ENCODE assay signal across 8 cellular contexts in the genomic region with DNA sequence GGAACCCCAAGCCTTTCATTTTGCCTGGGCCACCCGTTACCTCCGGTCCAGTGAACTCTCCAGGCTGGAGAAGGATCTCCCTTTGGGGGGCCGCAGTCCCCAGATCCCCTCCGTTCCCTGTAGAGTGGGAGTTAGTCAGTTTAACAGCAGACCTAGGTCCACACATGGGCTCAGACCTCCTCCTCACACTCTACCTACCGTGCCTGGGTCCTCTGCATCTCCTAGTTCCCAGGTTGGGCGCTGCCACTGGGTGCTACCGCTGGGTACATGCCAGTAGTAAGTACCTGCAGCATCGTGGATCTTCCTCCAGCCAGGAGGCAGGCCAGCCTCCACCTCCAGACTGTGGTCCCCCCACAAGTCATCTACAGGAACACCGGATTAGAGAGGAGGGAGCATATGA. TPM values are rescaled to one million over a fixed set of nuclear protein-coding genes. Genes with fewer than 3 reads are reported as not detected.
A peak's percentile ranks its signal among the peaks of the same experiment; 100 is the strongest.
DNase-seq lines count a peak whose midpoint lies in the region; ATAC-seq, FAIRE-seq and TF ChIP-seq lines count a peak whose summit lies in the region.

No MANE protein-coding gene starts in this region.

- no peak for TF ChIP-seq POLR2A in endothelial cell of umbilical vein (IDR thresholded peaks at IDR 0.05; ENCODE audit: low read depth, low read length)

- H3K79me2 ChIP-seq in OCI-LY7 (ENCODE audit: insufficient read depth, low read depth, low read length) (peaks cover 17% of the 10 kb centered on the region), endothelial cell of umbilical vein (ENCODE audit: control insufficient read depth, insufficient read depth, low read length) (peaks cover 9% of the 10 kb centered on the region)

- FAIRE-seq in endothelial cell of umbilical vein (lab: Jason Lieb, UNC) = no peak
- no peak for FAIRE-seq in pancreas (lab: Jason Lieb, UNC)

- intact Hi-C loops in OCI-LY7 (cut with micrococcal nuclease; ENCODE audit: unreplicated experiment) = no loop called here
- intact Hi-C loops in endothelial cell of umbilical vein (cut with micrococcal nuclease) = no loop called here
- intact Hi-C loops in pancreas (cut with DNase I) = loop anchor here in 1 of 3 donors (10.0 kb wide), 1 partner anchor 71 kb away; the partner anchor contains the start of genes CD14 and TMCO6

- H3K9me1 ChIP-seq in endothelial cell of umbilical vein (replicated peaks; ENCODE audit: control insufficient read depth, extremely low read depth, insufficient read depth, low read length) = no peaks in the 10 kb centered on the region

- H3K9me3 ChIP-seq in OCI-LY7 (ENCODE audit: low read length) (no peaks in the 10 kb centered on the region), endothelial cell of umbilical vein (replicated peaks; ENCODE audit: control insufficient read depth, insufficient read depth, low read length) (no peaks in the 10 kb centered on the region), pancreas (no peaks in the 10 kb centered on the region)

- 53 to 57% methylated on average over 9 of the region's 9 CpGs for WGBS in pancreas, 2 donors

- H3K27me3 ChIP-seq in endothelial cell of umbilical vein (ENCODE audit: control insufficient read depth in 2 of 2, insufficient read depth in 2 of 2, low read length in 2 of 2) (no peaks in the 10 kb centered on the region), pancreas (no peaks in the 10 kb centered on the region)

- dilution Hi-C loops in endothelial cell of umbilical vein (cut with MboI; ENCODE audit: extremely low pct_ligation_motif_present, low sequenced_read_pairs) = no loop called here

- CTCF ChIA-PET in OCI-LY7 (lab: Charles Lee; ENCODE audit: unreplicated experiment) (interaction anchor here (0.6 kb wide), 1 partner anchor 131 kb away, joined by 3 read pairs; no protein-coding TSS in a partner anchor), endothelial cell of umbilical vein (lab: Charles Lee) (interaction anchor here (1.0 to 3.3 kb wide), 5 partner anchors 16 to 191 kb away, joined by 3 to 22 read pairs (median 6); partner anchors contain the start of genes EIF4EBP3, IK and NDUFA2)

- H3K4me3 ChIP-seq in OCI-LY7 (ENCODE audit: low read depth, low read length, poor library complexity, severe bottlenecking) = peak overlapping the region; percentile 87
- peak overlapping the region in 2 of 3 experiments; percentile 73 to 84 for H3K4me3 ChIP-seq in endothelial cell of umbilical vein (replicated peaks in 1 of 3; ENCODE audit: insufficient read depth in 1 of 3, low read depth in 1 of 3, low read length in 3 of 3)
- peak overlapping the region in 3 of 4 donors; percentile 52 to 66 (median 56) for H3K4me3 ChIP-seq in pancreas

- peaks cover 33% of the 10 kb centered on the region for H3K36me3 ChIP-seq in OCI-LY7 (ENCODE audit: insufficient read depth, low read length)
- peaks cover 3 to 21% of the 10 kb centered on the region in 2 experiments for H3K36me3 ChIP-seq in endothelial cell of umbilical vein (ENCODE audit: control insufficient read depth in 2 of 2, extremely low read depth in 1 of 2, insufficient read depth in 2 of 2, low read length in 2 of 2)
- peaks cover 0 to 10% (median 9%) of the 10 kb centered on the region in 3 donors for H3K36me3 ChIP-seq in pancreas

- no peaks in the 10 kb centered on the region for H4K20me1 ChIP-seq in OCI-LY7 (ENCODE audit: insufficient read depth, low read length)
- no peaks in the 10 kb centered on the region for H4K20me1 ChIP-seq in endothelial cell of umbilical vein (replicated peaks; ENCODE audit: control insufficient read depth, extremely low read depth, insufficient read depth, low read length)

- H2AFZ ChIP-seq in OCI-LY7 (ENCODE audit: low read length) (peak overlapping the region; percentile 90; the same call in 1 of the 2 replicates), endothelial cell of umbilical vein (ENCODE audit: low read depth, low read length) (no peak overlapping the region)

- ATAC-seq in pancreas (peak in 1 of 4 donors; percentile 0), GM21576 (IDR thresholded peaks at IDR 0.05; ENCODE audit: unreplicated experiment) (no peak)

- H3K4me1 ChIP-seq in OCI-LY7 (ENCODE audit: insufficient read depth, low read length, poor library complexity, severe bottlenecking) (peaks cover 25% of the 10 kb centered on the region), endothelial cell of umbilical vein (ENCODE audit: control insufficient read depth, extremely low read depth, insufficient read depth, low read length) (peaks cover 8% of the 10 kb centered on the region), pancreas (peaks cover 4 to 11% (median 10%) of the 10 kb centered on the region in 3 donors)

- no peak for TF ChIP-seq CTCF in OCI-LY7 (conservative IDR thresholded peaks at IDR 0.05; ENCODE audit: low read length)
- TF ChIP-seq CTCF in endothelial cell of umbilical vein (IDR thresholded peaks at IDR 0.05; ENCODE audit: extremely low read depth in 1 of 2, insufficient read depth in 1 of 2, low read depth in 1 of 2, low read length in 2 of 2) = no peak
- TF ChIP-seq CTCF in pancreas (IDR thresholded peaks at IDR 0.05) = no peak
- no peak for TF ChIP-seq CTCF in GM13977 (IDR thresholded peaks at IDR 0.05; ENCODE audit: extremely low read depth, insufficient read depth, missing control alignments)

- BruUV-seq in OCI-LY7 (replicated peaks; lab: Mats Ljungman, UMichigan) (TSS peak; percentile 58), endothelial cell of umbilical vein (replicated peaks; lab: Mats Ljungman, UMichigan) (no TSS peak)

- peak; percentile 8 for DNase-seq in COR-L47 (lab: John Stamatoyannopoulos, UW)
- DNase-seq in OCI-LY7 (ENCODE audit: low spot score) = peak; percentile 18
- no peak for DNase-seq in endothelial cell of umbilical vein (ENCODE audit: low read depth, low spot score)
- peak in 3 of 6 donors; percentile 33 to 58 (median 43) for DNase-seq in pancreas
- no peak for DNase-seq in activated CD4-positive, CD25-positive, alpha-beta regulatory T cell (lab: John Stamatoyannopoulos, UW)
- DNase-seq in GM13977 (ENCODE audit: low spot score) = no peak
- no peak for DNase-seq in GOT3 (lab: John Stamatoyannopoulos, UW)

- peak overlapping the region; percentile 87 for H3K9ac ChIP-seq in endothelial cell of umbilical vein (replicated peaks; ENCODE audit: extremely low read depth, insufficient read depth, low read length)

- POLR2A ChIA-PET in OCI-LY7 (lab: Charles Lee) = no interaction called here
- POLR2A ChIA-PET in endothelial cell of umbilical vein (lab: Charles Lee) = no interaction called here

- no peaks in the 10 kb centered on the region for H3K9me2 ChIP-seq in OCI-LY7 (ENCODE audit: insufficient read depth, low read length)

- peak overlapping the region; percentile 97 for H3K4me2 ChIP-seq in OCI-LY7 (ENCODE audit: low read length)
- peak overlapping the region; percentile 47 for H3K4me2 ChIP-seq in endothelial cell of umbilical vein (ENCODE audit: insufficient read depth, low read length)

- in situ Hi-C loops in GM13977 (cut with MboI; ENCODE audit: low pct_unique_long_range_greater_than_20kb, low sequenced_read_pairs, unreplicated experiment) = no loop called here

- H3K27ac ChIP-seq in OCI-LY7 (ENCODE audit: low read depth, low read length, poor library complexity, severe bottlenecking) = peak overlapping the region; percentile 40
- H3K27ac ChIP-seq in endothelial cell of umbilical vein (ENCODE audit: insufficient read depth, low read depth, low read length) = no peak overlapping the region
- peak overlapping the region; percentile 90 to 93 (median 92) for H3K27ac ChIP-seq in pancreas

RNA-seq across cellular contexts. Expression of gene APBB3, which starts 0.8 kb away (rescaled TPM):
- total RNA-seq in OCI-LY7 (2014; rRNA removed; shearing (Covaris generic)) = 22.7 and 37.9 TPM in 2 replicates
- total RNA-seq in OCI-LY7 (2022) (32.1 and 32.2 TPM in 2 replicates), endothelial cell of umbilical vein (12.1 and 13.3 TPM in 2 replicates), pancreas (10 to 100 TPM in 4 of 6 donors, 1 to 10 TPM in 2; 8.1 to 20.0 (median 12.7) TPM)
- polyA plus RNA-seq in endothelial cell of umbilical vein (22.8 and 24.5 TPM in 2 replicates), pancreas (10 to 100 TPM; 48.1 to 51.0 TPM)
- polyA plus RNA-seq in endothelial cell of umbilical vein (2011; cell fraction: cytosol; rRNA removed) = 4.7 and 8.4 TPM in 2 replicates
- polyA plus RNA-seq in endothelial cell of umbilical vein (2011; cell fraction: nucleus; rRNA removed) = 150 and 180 TPM in 2 replicates
- 8.0 and 9.9 TPM in 2 replicates for polyA plus RNA-seq in endothelial cell of umbilical vein (2012)
- 26.7 and 27.3 TPM in 2 replicates for polyA minus RNA-seq in endothelial cell of umbilical vein
- polyA minus RNA-seq in endothelial cell of umbilical vein (2011; cell fraction: cytosol; rRNA and poly(A)+ RNA removed) = 6.0 TPM
- 21.9 and 26.3 TPM in 2 replicates for polyA minus RNA-seq in endothelial cell of umbilical vein (2011; cell fraction: nucleus; rRNA and poly(A)+ RNA removed)

RNA-seq across cellular contexts. Expression of gene SLC35A4, which starts 1.1 kb away (rescaled TPM):
- total RNA-seq in OCI-LY7 (2014; rRNA removed; shearing (Covaris generic)) = 19.6 and 29.1 TPM in 2 replicates
- total RNA-seq in OCI-LY7 (2022) = 48.7 TPM in 2 replicates
- total RNA-seq in endothelial cell of umbilical vein = 60.9 and 65.6 TPM in 2 replicates
- 112 and 118 TPM in 2 replicates for polyA plus RNA-seq in endothelial cell of umbilical vein
- 84.2 and 98.1 TPM in 2 replicates for polyA plus RNA-seq in endothelial cell of umbilical vein (2011; cell fraction: cytosol; rRNA removed)
- 46.0 and 48.4 TPM in 2 replicates for polyA plus RNA-seq in endothelial cell of umbilical vein (2011; cell fraction: nucleus; rRNA removed)
- 73.2 and 114 TPM in 2 replicates for polyA plus RNA-seq in endothelial cell of umbilical vein (2012)
- 107 and 136 TPM in 2 replicates for polyA minus RNA-seq in endothelial cell of umbilical vein
- 36.2 TPM for polyA minus RNA-seq in endothelial cell of umbilical vein (2011; cell fraction: cytosol; rRNA and poly(A)+ RNA removed)
- 14.7 and 29.7 TPM in 2 replicates for polyA minus RNA-seq in endothelial cell of umbilical vein (2011; cell fraction: nucleus; rRNA and poly(A)+ RNA removed)
- total RNA-seq in pancreas = 10 to 100 TPM; 17.0 to 36.5 (median 26.4) TPM
- polyA plus RNA-seq in pancreas = 10 to 100 TPM; 19.5 to 24.9 TPM

RNA-seq across cellular contexts. Expression of gene SRA1, which starts 6.3 kb away (rescaled TPM):
- 18.8 and 19.1 TPM in 2 replicates for total RNA-seq in OCI-LY7 (2014; rRNA removed; shearing (Covaris generic))
- total RNA-seq in OCI-LY7 (2022) = 21.3 and 24.5 TPM in 2 replicates
- total RNA-seq in endothelial cell of umbilical vein = 19.7 and 29.7 TPM in 2 replicates
- polyA plus RNA-seq in endothelial cell of umbilical vein = 17.6 and 20.3 TPM in 2 replicates
- polyA plus RNA-seq in endothelial cell of umbilical vein (2011; cell fraction: cytosol; rRNA removed) = 25.8 and 29.7 TPM in 2 replicates
- 45.3 and 45.4 TPM in 2 replicates for polyA plus RNA-seq in endothelial cell of umbilical vein (2011; cell fraction: nucleus; rRNA removed)
- 22.7 and 28.2 TPM in 2 replicates for polyA plus RNA-seq in endothelial cell of umbilical vein (2012)
- polyA minus RNA-seq in endothelial cell of umbilical vein = 9.0 and 9.3 TPM in 2 replicates
- 12.6 TPM for polyA minus RNA-seq in endothelial cell of umbilical vein (2011; cell fraction: cytosol; rRNA and poly(A)+ RNA removed)
- 7.3 and 7.7 TPM in 2 replicates for polyA minus RNA-seq in endothelial cell of umbilical vein (2011; cell fraction: nucleus; rRNA and poly(A)+ RNA removed)
- 10 to 100 TPM in 4 of 6 donors, 1 to 10 TPM in 2; 7.0 to 14.3 (median 11.2) TPM for total RNA-seq in pancreas
- polyA plus RNA-seq in pancreas = 10 to 100 TPM; 20.5 to 29.7 TPM

RNA-seq across cellular contexts. Expression of gene EIF4EBP3, which starts 16.1 kb away (rescaled TPM):
- 0.98 TPM in 1 of 2 replicates, not detected in the other for total RNA-seq in OCI-LY7 (2014; rRNA removed; shearing (Covaris generic))
- total RNA-seq in OCI-LY7 (2022) (7.9 and 8.3 TPM in 2 replicates), endothelial cell of umbilical vein (7.6 and 8.8 TPM in 2 replicates), pancreas (10 to 100 TPM in 4 of 6 donors, 1 to 10 TPM in 2; 7.2 to 19.9 (median 12.1) TPM)
- polyA plus RNA-seq in endothelial cell of umbilical vein (3.7 and 6.5 TPM in 2 replicates), pancreas (10 to 100 TPM; 52.7 to 55.5 TPM)
- 3.2 and 3.7 TPM in 2 replicates for polyA plus RNA-seq in endothelial cell of umbilical vein (2011; cell fraction: cytosol; rRNA removed)
- polyA plus RNA-seq in endothelial cell of umbilical vein (2011; cell fraction: nucleus; rRNA removed) = 5.2 TPM in 2 replicates
- polyA plus RNA-seq in endothelial cell of umbilical vein (2012) = 4.4 and 5.7 TPM in 2 replicates
- 2.0 and 3.2 TPM in 2 replicates for polyA minus RNA-seq in endothelial cell of umbilical vein
- 2.3 TPM for polyA minus RNA-seq in endothelial cell of umbilical vein (2011; cell fraction: cytosol; rRNA and poly(A)+ RNA removed)
- polyA minus RNA-seq in endothelial cell of umbilical vein (2011; cell fraction: nucleus; rRNA and poly(A)+ RNA removed) = 1.4 TPM in 1 of 2 replicates, not detected in the other

Comparison
In these comparisons a context has a peak if more than half of its experiments do, and no peak if none do; other contexts are left out.
1. DNase-seq: peak in COR-L47 (single experiment) and OCI-LY7 (single experiment); none in endothelial cell of umbilical vein (single experiment), activated CD4-positive, CD25-positive, alpha-beta regulatory T cell (0 of 4), GM13977 (single experiment) and GOT3 (single experiment).
2. Peak in every context shown above with its lines, with median percentiles within 50 percentile points of each other: H3K4me3 ChIP-seq.